9 cellular contexts compared by ENCODE assay signal in the genomic region with DNA sequence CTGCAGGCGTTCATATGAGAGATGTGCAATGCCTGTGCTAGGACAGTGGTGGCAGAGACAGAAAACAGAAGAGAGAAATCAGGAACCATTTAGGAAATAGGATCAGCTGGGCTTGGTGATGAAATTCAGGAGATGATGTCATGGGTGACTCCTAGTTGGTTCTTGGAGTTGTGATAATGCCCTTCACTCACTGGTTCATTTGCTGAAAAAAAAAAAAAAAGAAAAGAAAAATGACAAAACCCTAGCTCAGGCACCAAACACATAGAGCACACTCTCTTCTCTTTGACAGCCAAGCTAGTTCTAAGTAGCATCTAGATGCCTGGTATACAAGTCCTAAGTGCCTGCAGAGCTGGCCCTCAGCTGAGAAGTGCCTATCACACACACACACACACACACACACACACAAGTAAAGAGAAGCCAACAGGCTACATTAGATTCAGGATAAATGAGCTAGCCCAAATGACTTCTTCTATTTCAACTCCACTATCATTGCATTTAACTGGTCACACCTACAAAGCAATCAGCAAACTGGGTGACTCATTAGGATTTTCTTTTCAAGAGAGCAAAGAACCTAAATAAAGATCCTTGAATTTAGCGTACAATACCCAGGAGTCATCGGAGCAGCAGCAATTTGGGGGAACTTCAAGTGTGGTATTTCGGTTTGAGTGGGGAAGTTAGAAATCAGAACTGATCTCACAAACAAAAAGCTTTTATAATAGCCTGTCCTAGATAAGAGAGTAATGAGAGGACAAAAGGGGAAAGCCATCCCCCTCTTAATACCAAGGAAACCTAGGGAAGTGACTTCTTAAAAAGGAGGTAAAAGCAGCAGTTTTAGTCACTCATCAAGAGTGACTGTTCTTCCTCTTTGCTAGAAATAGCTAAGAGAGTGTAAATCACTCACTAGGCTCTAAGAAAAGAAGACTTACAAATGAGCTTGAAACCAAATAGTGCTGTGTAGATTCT.
A peak's percentile ranks its signal among the peaks of the same experiment; 100 is the strongest.
DNase-seq lines count a peak whose midpoint lies in the region; ATAC-seq, FAIRE-seq and TF ChIP-seq lines count a peak whose summit lies in the region.
"Had no signal": no experiment of that assay in that cellular context is flagged by ENCODE, and none has a peak within 500 bp of the region (broad histone marks: within the 10 kb centered on the region; RNA-seq: fewer than 3 reads in every experiment).

No MANE protein-coding gene starts in this region.

- FAIRE-seq in H54 (lab: Jason Lieb, UNC): no peak

- H3K4me1 Mint-ChIP-seq in activated T-cell treated with anti-CD3 and anti-CD28 coated beads, Interleukin-2, amount 50 U/mL, for 4 hours (ENCODE audit: low read depth): peaks cover 57% of the 10 kb centered on the region

- H3K4me3 ChIP-seq in OCI-LY3 (ENCODE audit: low read length): peak overlapping the region; percentile 67
- no peak overlapping the region for H3K4me3 ChIP-seq in heart right ventricle

- TF ChIP-seq CTCF in OCI-LY3 (IDR thresholded peaks at IDR 0.05; ENCODE audit: low read depth, low read length): no peak
- TF ChIP-seq CTCF in heart right ventricle (IDR thresholded peaks at IDR 0.05): no peak

- H3K9me3 ChIP-seq in OCI-LY3 (ENCODE audit: insufficient read depth, low read length) (0 out of 2 replicates have a peak, but pooled peaks cover 7% of the 10 kb centered on the region), heart right ventricle (no peaks in the 10 kb centered on the region)

- H3K27ac ChIP-seq in OCI-LY3 (ENCODE audit: low read length): peak overlapping the region; percentile 93
- H3K27ac ChIP-seq in heart right ventricle: peak overlapping the region in 6 of 10 donors; percentile 3 to 69 (median 48)
- H3K27ac ChIP-seq: C4-2B had no signal

- H3K27me3 ChIP-seq in OCI-LY3 (ENCODE audit: low read depth, low read length) (no peaks in the 10 kb centered on the region), heart right ventricle (no peaks in the 10 kb centered on the region)

- TF ChIP-seq POLR2A in H54 (IDR thresholded peaks at IDR 0.05; ENCODE audit: low read depth, low read length): no peak

- no peaks in the 10 kb centered on the region for H3K27me3 Mint-ChIP-seq in activated T-cell treated with anti-CD3 and anti-CD28 coated beads, Interleukin-2, amount 50 U/mL, for 4 hours (ENCODE audit: low read depth)

- intact Hi-C loops in heart right ventricle (cut with DNase I): no loop called here

- H3K36me3 ChIP-seq in OCI-LY3 (replicated peaks; ENCODE audit: low read depth, low read length) (peaks cover 22% of the 10 kb centered on the region), heart right ventricle (no peaks in the 10 kb centered on the region)

- H3K9me3 Mint-ChIP-seq in activated T-cell treated with anti-CD3 and anti-CD28 coated beads, Interleukin-2, amount 50 U/mL, for 4 hours: peaks cover 4% of the 10 kb centered on the region

- H3K4me3 Mint-ChIP-seq in activated T-cell treated with anti-CD3 and anti-CD28 coated beads, Interleukin-2, amount 50 U/mL, for 4 hours: no peak overlapping the region

- H3K36me3 Mint-ChIP-seq in activated T-cell treated with anti-CD3 and anti-CD28 coated beads, Interleukin-2, amount 50 U/mL, for 4 hours (ENCODE audit: insufficient read depth): peaks cover 29% of the 10 kb centered on the region

- 45 to 51% methylated on average over 4 of the region's 4 CpGs for WGBS in heart right ventricle, 2 donors

- no peak for DNase-seq in activated T-cell treated with anti-CD3 and anti-CD28 coated beads, Interleukin-2, amount 50 U/mL, for 4 hours
- DNase-seq in activated T-cell treated with anti-CD3 and anti-CD28 coated beads, Interleukin-2, amount 50 U/mL, for 48 hours: no peak
- DNase-seq in heart right ventricle: no peak
- no peak for DNase-seq in AG08395 (ENCODE audit: low spot score)
- DNase-seq in cerebellar cortex (ENCODE audit: low spot score): no peak
- DNase-seq in H54 (ENCODE audit: insufficient read length, low spot score): no peak

- H3K9ac ChIP-seq in OCI-LY3 (ENCODE audit: low read length): peak overlapping the region; percentile 70

- H4K20me1 ChIP-seq in OCI-LY3 (ENCODE audit: insufficient read depth, low read length): no peaks in the 10 kb centered on the region

- peak overlapping the region; percentile 92 for H3K4me2 ChIP-seq in OCI-LY3 (ENCODE audit: low read length)

- no peak overlapping the region for H2AFZ ChIP-seq in OCI-LY3 (ENCODE audit: low read depth, low read length)

- ATAC-seq in activated T-cell treated with anti-CD3 and anti-CD28 coated beads, Interleukin-2, amount 50 U/mL, for 4 hours: peak; percentile 44 to 53
- ATAC-seq in HG02870 (IDR thresholded peaks at IDR 0.05; ENCODE audit: unreplicated experiment) (peak; percentile 77), heart right ventricle (peak; percentile 50 to 78 (median 62))

- H3K79me2 ChIP-seq in OCI-LY3 (ENCODE audit: low read length): peaks cover 63% of the 10 kb centered on the region

- H3K4me1 ChIP-seq in OCI-LY3 (ENCODE audit: low read length) (peaks cover 52% of the 10 kb centered on the region), heart right ventricle (peaks cover 0 to 70% (median 44%) of the 10 kb centered on the region in 9 donors)
